8 cellular contexts compared by ENCODE assay signal in genomic region chr6:56954389-56955170, GRCh38. TPM values are rescaled to one million over a fixed set of nuclear protein-coding genes. Genes with fewer than 3 reads are reported as not detected.
DNase-seq lines count a peak whose midpoint lies in the region; ATAC-seq, FAIRE-seq and TF ChIP-seq lines count a peak whose summit lies in the region.

Gene BEND6, plus strand, starts transcription at chr6:56955107. Its CDS starts 26,704 bp downstream, at chr6:56981811.

- H3K4me2 ChIP-seq in K562 (ENCODE audit: insufficient read depth, low read length), result peak within 1 kb of the TSS; percentile 91

- POLR2A ChIA-PET in RWPE1 (lab: Yijun Ruan, JAX; ENCODE audit: low non-redundant PET), result no interaction called here
- POLR2A ChIA-PET in K562 (lab: Yijun Ruan, JAX), result interaction anchor here (0.5 to 1.4 kb wide), 8 partner anchors 9 to 367 kb away, joined by 3 to 6 read pairs (median 4); partner anchors contain the start of genes BAG2, KIAA1586 and ZNF451

- H3K36me3 ChIP-seq in K562 (ENCODE audit: control insufficient read depth, insufficient read depth, low read length) (peaks cover 11% of the 10 kb centered on the region; the same call in 1 of the 3 replicates), iPS-18a (ENCODE audit: control insufficient read depth, low read depth, low read length) (no peaks in the 10 kb centered on the region), sigmoid colon (no peaks in the 10 kb centered on the region)

- peaks cover 19% of the 10 kb centered on the region for H3K79me2 ChIP-seq in K562 (ENCODE audit: control insufficient read depth, insufficient read depth, low read length)

- ATAC-seq in GM19463 (IDR thresholded peaks at IDR 0.05; ENCODE audit: unreplicated experiment) (peak; percentile 33), HG03469 (IDR thresholded peaks at IDR 0.05; ENCODE audit: unreplicated experiment) (peak; percentile 25), K562 (peak; percentile 68)

- CTCF ChIA-PET in RWPE1 (lab: Yijun Ruan, JAX) (interaction anchor here (0.6 to 1.4 kb wide), 15 partner anchors 10 to 217 kb away, joined by 3 to 14 read pairs (median 3); partner anchors contain the start of genes BAG2 and KIAA1586), K562 (lab: Yijun Ruan, JAX; ENCODE audit: low intra/inter-chr PET ratio) (interaction anchor here (1.0 to 2.5 kb wide), 2 partner anchors 50 to 67 kb away, joined by 3 to 14 read pairs; no protein-coding TSS in a partner anchor)

- no peaks in the 10 kb centered on the region for H3K9me1 ChIP-seq in K562 (ENCODE audit: control insufficient read depth, insufficient read depth, low read length)

- H3K4me1 ChIP-seq in K562 (replicated peaks in 1 of 2; ENCODE audit: control insufficient read depth in 2 of 2, insufficient read depth in 2 of 2, low read length in 2 of 2) (peaks cover 13 to 27% of the 10 kb centered on the region in 2 experiments; a peak in 4 of 5 replicates), iPS-18a (ENCODE audit: control insufficient read depth, low read depth, low read length) (no peaks in the 10 kb centered on the region), sigmoid colon (peaks cover 0 to 21% (median 10%) of the 10 kb centered on the region in 4 donors)

- H3K4me3 ChIP-seq in K562 (peak within 1 kb of the TSS; percentile 69), iPS-18a (ENCODE audit: low read length) (peak within 1 kb of the TSS; percentile 83), sigmoid colon (peak within 1 kb of the TSS; percentile 46 to 71 (median 68))

- DNase-seq in ELF-1 (ENCODE audit: low read depth, low spot score) (peak; percentile 56), RWPE1 (ENCODE audit: low spot score) (peak; percentile 50), K562 (ENCODE audit: extremely low read depth in 1 of 4, low spot score in 3 of 4) (peak; percentile 86 to 90 (median 89)), sigmoid colon (peak; percentile 77), COLO829 (ENCODE audit: low spot score) (no peak)

- no TSS peak for BruUV-seq in K562 (replicated peaks; lab: Mats Ljungman, UMichigan)

- H3K27ac ChIP-seq in RWPE1, result peak within 1 kb of the TSS; percentile 84
- H3K27ac ChIP-seq in K562 (ENCODE audit: extremely low read depth, low read depth, low read length), result peak within 1 kb of the TSS; percentile 72
- peak within 1 kb of the TSS; percentile 54 for H3K27ac ChIP-seq in iPS-18a (ENCODE audit: low read length)
- H3K27ac ChIP-seq in sigmoid colon, result peak within 1 kb of the TSS; percentile 59 to 81 (median 78)

- no peak for TF ChIP-seq CTCF in RWPE1 (conservative IDR thresholded peaks at IDR 0.05; ENCODE audit: low read depth)
- no peak for TF ChIP-seq CTCF in K562 (IDR thresholded peaks at IDR 0.05 in 2 of 3, conservative IDR thresholded peaks at IDR 0.05 in 1 of 3; ENCODE audit: insufficient read depth in 2 of 3, low read depth in 1 of 3, low read length in 3 of 3)
- TF ChIP-seq CTCF in sigmoid colon (IDR thresholded peaks at IDR 0.05), result no peak

- H3K9ac ChIP-seq in K562 (ENCODE audit: insufficient read depth in 1 of 2, low read depth in 2 of 2, low read length in 2 of 2), result peak within 1 kb of the TSS; percentile 78 to 91
- peak within 1 kb of the TSS; percentile 79 for H3K9ac ChIP-seq in iPS-18a (ENCODE audit: low read length)

- peak within 1 kb of the TSS; percentile 92 for H2AFZ ChIP-seq in K562 (ENCODE audit: low read depth, low read length)

- no peak for FAIRE-seq in K562 (lab: Jason Lieb, UNC)

- TF ChIP-seq EP300 in K562 (IDR thresholded peaks at IDR 0.05; ENCODE audit: low read length), result no peak
- no peak for TF ChIP-seq EP300 in sigmoid colon (IDR thresholded peaks at IDR 0.05)

- no peaks in the 10 kb centered on the region; the same call in 1 of the 2 replicates for H3K9me3 ChIP-seq in K562 (replicated peaks; ENCODE audit: control insufficient read depth, insufficient read depth, low read depth, low read length)
- no peaks in the 10 kb centered on the region for H3K9me3 ChIP-seq in iPS-18a (ENCODE audit: control insufficient read depth, low read depth, low read length)
- no peaks in the 10 kb centered on the region for H3K9me3 ChIP-seq in sigmoid colon

- H3K27me3 ChIP-seq in K562 (ENCODE audit: control insufficient read depth in 2 of 2, insufficient read depth in 2 of 2, low read length in 2 of 2), result no peaks in the 10 kb centered on the region
- H3K27me3 ChIP-seq in iPS-18a (ENCODE audit: control insufficient read depth, insufficient read depth, low read length), result peaks cover 47% of the 10 kb centered on the region
- no peaks in the 10 kb centered on the region for H3K27me3 ChIP-seq in sigmoid colon

- no peaks in the 10 kb centered on the region for H4K20me1 ChIP-seq in K562 (replicated peaks; ENCODE audit: control insufficient read depth, insufficient read depth, low read length)

- no peak for TF ChIP-seq POLR2A in K562 (conservative IDR thresholded peaks at IDR 0.05)
- TF ChIP-seq POLR2A in sigmoid colon (IDR thresholded peaks at IDR 0.05), result no peak

- TF ChIP-seq RAD21 in K562 (CRISPR knock-in tag; conservative IDR thresholded peaks at IDR 0.05 in 1 of 2, IDR thresholded peaks at IDR 0.05 in 1 of 2), result no peak

- 0% methylated on average over 49 of the region's 111 CpGs for WGBS in K562 (ENCODE audit: insufficient coverage, low coverage, missing lambda C conversion rate)
- WGBS in sigmoid colon, 2 donors, result 1% methylated on average over 111 of the region's 111 CpGs

- in situ Hi-C loops in K562 (cut with MboI), result no loop called here

- intact Hi-C loops in K562 (cut with micrococcal nuclease), result loop anchor here (1.0 to 5.0 kb wide), 5 partner anchors 50 to 362 kb away; partner anchors contain the start of gene BAG2
- intact Hi-C loops in sigmoid colon (cut with DNase I), result loop anchor here (2.0 to 5.0 kb wide), 3 partner anchors 52 to 362 kb away; partner anchors contain the start of gene PRIM2

TF ChIP-seq in K562, 482 proteins besides CTCF, POLR2A, EP300 and RAD21 (continues in another document):
- TF ChIP-seq NFIC (IDR thresholded peaks at IDR 0.05) (peak; percentile 44), HLTF (IDR thresholded peaks at IDR 0.05) (no peak), ZNF316 (IDR thresholded peaks at IDR 0.05) (peak; percentile 43; the same call in 1 of the 2 replicates), REST (CRISPR knock-in tag; IDR thresholded peaks at IDR 0.05; ENCODE audit: low read depth) (peak; percentile 59; the same call in 1 of the 2 replicates), MTA3 (IDR thresholded peaks at IDR 0.05; ENCODE audit: borderline replicate concordance) (0 out of 2 replicates have a peak, but pooled peaks have one; percentile 50), NRF1 (conservative IDR thresholded peaks at IDR 0.05 in 1 of 2, IDR thresholded peaks at IDR 0.05 in 1 of 2) (no peak; a peak in 2 of 4 replicates), NR2C1 (IDR thresholded peaks at IDR 0.05) (no peak), NR2C1 (tag; IDR thresholded peaks at IDR 0.05) (no peak)

RNA-seq across cellular contexts. Expression of gene BEND6, which starts in this region (rescaled TPM):
- total RNA-seq in K562 (2011; cell fraction: chromatin; rRNA removed; ENCODE audit: low replicate concordance), result 0.42 and 0.83 TPM in 2 replicates
- total RNA-seq in K562 (2011; cell fraction: nucleolus; rRNA removed), result 0.17 TPM in 1 of 2 replicates, not detected in the other
- 0.23 TPM in 1 of 2 replicates, not detected in the other for total RNA-seq in K562 (2011; cell fraction: nucleoplasm; rRNA removed)
- total RNA-seq in K562 (2014; rRNA removed) (0.86 TPM in 2 replicates), K562 (2014; rRNA removed; fragmentation: Illumina TruSeq; extraction: Trizol) (1.5 and 1.7 TPM in 2 replicates), K562 (2015; rRNA removed; fragmentation: Illumina TruSeq; extraction: Trizol) (1.4 TPM in 2 replicates), K562 (2021) (0.74 and 1.1 TPM in 2 replicates), sigmoid colon (1 to 10 TPM; 1.1 to 3.0 (median 1.7) TPM)
- polyA plus RNA-seq in K562 (2011; rRNA removed) (0.34 and 0.39 TPM in 2 replicates), K562 (2014; fragmentation: Illumina TruSeq; extraction: Trizol) (1.2 and 2.3 TPM in 2 replicates), K562 (2014; fragmentation: Nextera tagmentation; extraction: Ambion mirVana) (under 1 TPM; 0.37 to 0.52 TPM), K562 (2014; rRNA removed) (1.4 and 4.0 TPM in 2 replicates), sigmoid colon (under 1 TPM; under 0.01 to 0.34 (median 0.23) TPM)
- 0.06 and 0.24 TPM in 2 replicates for polyA plus RNA-seq in K562 (2011; cell fraction: cytosol; rRNA removed)
- polyA plus RNA-seq in K562 (2011; cell fraction: nucleus; rRNA removed), result 0.13 and 0.18 TPM in 2 replicates
- 1.2 and 1.9 TPM in 2 replicates for polyA plus RNA-seq in K562 (2012)
- polyA minus RNA-seq in K562 (2011; rRNA and poly(A)+ RNA removed), result 0.32 and 0.48 TPM in 2 replicates
- polyA minus RNA-seq in K562 (2011; cell fraction: cytosol; rRNA and poly(A)+ RNA removed), result not detected in 2 replicates
- under 0.01 and 0.44 TPM in 2 replicates for polyA minus RNA-seq in K562 (2011; cell fraction: nucleus; rRNA and poly(A)+ RNA removed)
